ENCODE assay signal across 20 cellular contexts in the genomic region with DNA sequence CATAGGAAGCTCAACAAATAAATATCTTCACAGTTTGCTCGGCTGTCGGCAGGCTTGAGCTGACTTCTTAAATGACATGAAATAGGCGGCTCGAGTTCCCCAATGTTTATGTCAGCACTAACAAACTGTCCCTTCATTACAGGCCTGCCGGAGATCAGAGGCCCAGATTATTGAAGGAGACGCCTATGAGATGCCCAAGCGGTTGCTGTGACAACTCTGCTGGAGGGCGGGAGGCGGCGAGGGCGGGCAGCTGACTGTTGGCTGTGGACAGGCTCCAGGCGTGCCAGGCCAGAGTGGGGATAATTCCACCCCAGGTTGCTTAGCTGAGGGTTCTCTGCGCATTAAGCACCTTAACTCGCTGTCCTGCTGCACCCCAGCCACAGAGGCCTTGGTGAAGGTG. TPM values are rescaled to one million over a fixed set of nuclear protein-coding genes. Genes with fewer than 3 reads are reported as not detected.
DNase-seq lines count a peak whose midpoint lies in the region; ATAC-seq and TF ChIP-seq lines count a peak whose summit lies in the region.
"Had no signal": no experiment of that assay in that cellular context is flagged by ENCODE, and none has a peak within 500 bp of the region (broad histone marks: within the 10 kb centered on the region; RNA-seq: fewer than 3 reads in every experiment).

No MANE protein-coding gene starts in this region.

- H3K9me3 Mint-ChIP-seq in osteocyte (ENCODE audit: unreplicated experiment) (no peaks in the 10 kb centered on the region), mesothelial cell of epicardium (peaks cover 21% of the 10 kb centered on the region)

- H3K27me3 ChIP-seq in Peyer's patch (no peaks in the 10 kb centered on the region), ovary (no peaks in the 10 kb centered on the region)

- TF ChIP-seq EP300 in ovary (IDR thresholded peaks at IDR 0.05), result no peak

- no peak overlapping the region for H3K27ac ChIP-seq in Peyer's patch
- no peak overlapping the region for H3K27ac ChIP-seq in ovary
- H3K27ac ChIP-seq: skin epidermis had no signal

- TF ChIP-seq CTCF in osteocyte (IDR thresholded peaks at IDR 0.05) (no peak), mesothelial cell of epicardium (IDR thresholded peaks at IDR 0.05; ENCODE audit: unreplicated experiment) (no peak), Peyer's patch (IDR thresholded peaks at IDR 0.05) (no peak), ovary (IDR thresholded peaks at IDR 0.05) (no peak)

- H3K4me3 ChIP-seq in Peyer's patch, result no peak overlapping the region
- H3K4me3 ChIP-seq in ovary, result no peak overlapping the region
- H3K4me3 ChIP-seq: skin epidermis had no signal

- H3K4me1 Mint-ChIP-seq in osteocyte (ENCODE audit: unreplicated experiment), result no peaks in the 10 kb centered on the region
- H3K4me1 Mint-ChIP-seq in mesothelial cell of epicardium, result peaks cover 9% of the 10 kb centered on the region
- H3K4me1 Mint-ChIP-seq: CD8-positive, alpha-beta memory T cell had no signal

- no peak overlapping the region for H3K4me3 Mint-ChIP-seq in osteocyte (ENCODE audit: unreplicated experiment)
- H3K4me3 Mint-ChIP-seq in mesothelial cell of epicardium, result no peak overlapping the region
- H3K4me3 Mint-ChIP-seq: activated naive CD8-positive, alpha-beta T cell; CD8-positive, alpha-beta memory T cell had no signal

- no peak for TF ChIP-seq POLR2A in Peyer's patch (IDR thresholded peaks at IDR 0.05)
- TF ChIP-seq POLR2A in ovary (IDR thresholded peaks at IDR 0.05), result no peak

- intact Hi-C loops in ovary (cut with DNase I), result no loop called here

- no peaks in the 10 kb centered on the region for H3K36me3 ChIP-seq in Peyer's patch
- no peaks in the 10 kb centered on the region for H3K36me3 ChIP-seq in ovary

- H3K27me3 Mint-ChIP-seq in osteocyte (ENCODE audit: unreplicated experiment) (peaks cover 19% of the 10 kb centered on the region), mesothelial cell of epicardium (ENCODE audit: low read depth) (no peaks in the 10 kb centered on the region)

- no peaks in the 10 kb centered on the region for H3K4me1 ChIP-seq in Peyer's patch
- H3K4me1 ChIP-seq in ovary (ENCODE audit: insufficient read depth), result no peaks in the 10 kb centered on the region

- DNase-seq in H4 (ENCODE audit: low spot score) (peak; percentile 63), anterior cingulate cortex (lab: John Stamatoyannopoulos, UW) (peak in 55 of 58 donors; percentile 12 to 89 (median 73)), hypothalamus (lab: John Stamatoyannopoulos, UW) (peak in 48 of 51 donors; percentile 5 to 92 (median 72)), osteocyte (ENCODE audit: extremely low spot score, unreplicated experiment) (peak; percentile 77), mesothelial cell of epicardium (ENCODE audit: low spot score in 2 of 2, unreplicated experiment in 2 of 2) (no peak), Peyer's patch (no peak), ovary (no peak)
- DNase-seq: activated CD4-positive, CD25-positive, alpha-beta regulatory T cell; CD8-positive, alpha-beta memory T cell; DMS79 treated with DMSO at 0.1 percent for 48 hours; effector memory CD4-positive, alpha-beta T cell; mesendoderm; NCI-H1694; SIG-M5; stimulated activated CD4-positive, alpha-beta T cell treated with anti-CD3 and anti-CD28 coated beads, Interleukin-2, amount 100 ng/mL, for 48 hours had no signal

- no peak overlapping the region for H3K27ac Mint-ChIP-seq in osteocyte (ENCODE audit: unreplicated experiment)
- H3K27ac Mint-ChIP-seq in mesothelial cell of epicardium, result no peak overlapping the region
- H3K27ac Mint-ChIP-seq: activated naive CD8-positive, alpha-beta T cell; CD8-positive, alpha-beta memory T cell had no signal

- no peak for ATAC-seq in GM21717 (IDR thresholded peaks at IDR 0.05; ENCODE audit: unreplicated experiment)

- H3K9me3 ChIP-seq in Peyer's patch, result no peaks in the 10 kb centered on the region
- peaks cover 0 to 4% of the 10 kb centered on the region in 2 donors for H3K9me3 ChIP-seq in ovary

- no peaks in the 10 kb centered on the region for H3K36me3 Mint-ChIP-seq in osteocyte (ENCODE audit: unreplicated experiment)
- H3K36me3 Mint-ChIP-seq in mesothelial cell of epicardium, result peaks cover 8% of the 10 kb centered on the region

- 82 to 83% (median 83%) methylated on average over 14 of the region's 14 CpGs for WGBS in ovary, 3 donors

RNA-seq across cellular contexts. Expression of a gene that starts 39.2 kb away (rescaled TPM):
- total RNA-seq in H4 (2014; rRNA removed; shearing (Covaris generic)), result 10.0 and 13.0 TPM in 2 replicates
- total RNA-seq in osteocyte, result 2.2 and 3.5 TPM in 2 replicates
- total RNA-seq in mesothelial cell of epicardium, result 44.9 to 50.3 TPM (median 46.0 TPM) in 3 replicates
- total RNA-seq in Peyer's patch, result not detected
- 1 to 10 TPM; 2.2 to 4.5 (median 4.2) TPM for total RNA-seq in ovary
- polyA plus RNA-seq in ovary, result 1 to 10 TPM; 2.3 to 4.0 TPM
- total RNA-seq: T-helper 2 cell treated with Interferon-gamma antibody and Interleukin-4, amounts not matched to agents 100 ng/mL and 5 ng/mL, for 36 hours had no signal
- polyA plus RNA-seq: CD8-positive, alpha-beta memory T cell; keratinocyte had no signal

Comparison
In these comparisons a context has a peak if more than half of its experiments do, and no peak if none do; other contexts are left out.
1. DNase-seq: peak in H4 (single experiment), anterior cingulate cortex (55 of 58), hypothalamus (48 of 51) and osteocyte (single experiment); none in mesothelial cell of epicardium (0 of 2), Peyer's patch (0 of 3) and ovary (0 of 5).